13 cellular contexts compared by ENCODE assay signal in the genomic region with DNA sequence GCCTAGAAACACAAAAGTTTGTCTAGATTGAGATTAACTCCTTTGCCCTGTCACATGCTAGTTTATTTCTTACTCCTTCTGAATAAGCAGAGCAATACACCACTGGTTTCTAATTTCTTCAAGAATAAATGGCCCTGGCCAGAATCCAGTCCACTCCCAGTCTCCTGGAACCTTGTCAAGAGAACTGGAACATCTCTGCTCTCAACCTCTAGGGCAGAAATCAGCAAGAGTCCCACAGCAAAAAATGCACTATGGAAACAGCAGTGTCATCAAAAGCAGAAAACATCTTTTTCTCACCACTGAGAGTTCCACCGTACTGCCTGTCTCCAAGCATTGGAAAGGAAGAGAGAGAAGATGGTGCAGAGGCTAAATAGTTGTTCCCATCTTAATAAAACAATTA. TPM values are rescaled to one million over a fixed set of nuclear protein-coding genes. Genes with fewer than 3 reads are reported as not detected.
DNase-seq lines count a peak whose midpoint lies in the region; ATAC-seq and TF ChIP-seq lines count a peak whose summit lies in the region.
"Had no signal": no experiment of that assay in that cellular context is flagged by ENCODE, and none has a peak within 500 bp of the region (broad histone marks: within the 10 kb centered on the region; RNA-seq: fewer than 3 reads in every experiment).

No MANE protein-coding gene starts in this region.

- H3K4me3 ChIP-seq in astrocyte of the spinal cord (ENCODE audit: low read depth, low read length) (no peak overlapping the region), heart right ventricle (no peak overlapping the region), sigmoid colon (no peak overlapping the region)

- TF ChIP-seq POLR2A in sigmoid colon (IDR thresholded peaks at IDR 0.05): no peak

- no peak overlapping the region for H3K4me3 Mint-ChIP-seq in CD4-positive, alpha-beta T cell
- H3K4me3 Mint-ChIP-seq: activated CD4-positive, alpha-beta memory T cell treated with anti-CD3 and anti-CD28 coated beads, Interleukin-2, amount 10 ng/mL, durations not matched to agents 7 days and 5 days; activated naive CD8-positive, alpha-beta T cell; T-helper 1 cell treated with Interleukin-12 subunit alpha and Interleukin-12 subunit beta and Interleukin-4 antibody, amounts not matched to agents 30 μg/mL and 1 μg/mL, for 36 hours had no signal

- CTCF ChIA-PET in CD4-positive, alpha-beta T cell (lab: Charles Lee): no interaction called here

- no peak for TF ChIP-seq CTCF in astrocyte of the spinal cord (IDR thresholded peaks at IDR 0.05; ENCODE audit: low read depth, low read length)
- peak in 2 of 9 donors; percentile 15 to 16 for TF ChIP-seq CTCF in heart right ventricle (IDR thresholded peaks at IDR 0.05)
- TF ChIP-seq CTCF in sigmoid colon (IDR thresholded peaks at IDR 0.05): peak in 2 of 4 experiments; percentile 16 to 17
- TF ChIP-seq CTCF in CD4-positive, alpha-beta T cell (IDR thresholded peaks at IDR 0.05): no peak

- peak; percentile 50 to 88 (median 80) for ATAC-seq in heart right ventricle
- no peak for ATAC-seq in CD4-positive, alpha-beta T cell (ENCODE audit: poor library complexity)

- peaks cover 14% of the 10 kb centered on the region for H3K27me3 Mint-ChIP-seq in CD4-positive, alpha-beta T cell
- H3K27me3 Mint-ChIP-seq: activated CD4-positive, alpha-beta memory T cell treated with anti-CD3 and anti-CD28 coated beads, Interleukin-2, amount 10 ng/mL, durations not matched to agents 7 days and 5 days had no signal

- no peaks in the 10 kb centered on the region for H3K36me3 ChIP-seq in heart right ventricle
- H3K36me3 ChIP-seq in sigmoid colon: no peaks in the 10 kb centered on the region
- H3K36me3 ChIP-seq: neutrophil had no signal

- POLR2A ChIA-PET in CD4-positive, alpha-beta T cell (lab: Charles Lee): no interaction called here

- H3K27ac Mint-ChIP-seq in CD4-positive, alpha-beta T cell: no peak overlapping the region
- H3K27ac Mint-ChIP-seq: activated CD4-positive, alpha-beta memory T cell treated with anti-CD3 and anti-CD28 coated beads, Interleukin-2, amount 10 ng/mL, durations not matched to agents 7 days and 5 days; activated naive CD8-positive, alpha-beta T cell; T-helper 1 cell treated with Interleukin-12 subunit alpha and Interleukin-12 subunit beta and Interleukin-4 antibody, amounts not matched to agents 30 μg/mL and 1 μg/mL, for 36 hours had no signal

- DNase-seq in GM03348 (ENCODE audit: low spot score) (peak; percentile 69), astrocyte of the spinal cord (ENCODE audit: low read depth, low spot score) (peak; percentile 86), heart right ventricle (peak in 1 of 2 donors; percentile 67), sigmoid colon (peak; percentile 81), UCSD-AML1 (lab: John Stamatoyannopoulos, UW; ENCODE audit: unreplicated experiment) (no peak)
- no peak for DNase-seq in CD4-positive, alpha-beta T cell
- no peak for DNase-seq in activated T-cell treated with anti-CD3 and anti-CD28 coated beads, Interleukin-2, amount 50 U/mL, for 1 hour
- DNase-seq in stimulated activated CD4-positive, alpha-beta T cell treated with anti-CD3 and anti-CD28 coated beads, Interleukin-15, amount 100 ng/mL, for 24 hours: no peak
- DNase-seq: activated CD4-positive, alpha-beta memory T cell treated with anti-CD3 and anti-CD28 coated beads, Interleukin-2, amount 10 ng/mL, durations not matched to agents 7 days and 5 days; NCI-H1694 treated with DMSO at 0.1 percent for 48 hours had no signal

- TF ChIP-seq EP300 in sigmoid colon (IDR thresholded peaks at IDR 0.05): no peak

- H3K9me3 ChIP-seq in heart right ventricle (no peaks in the 10 kb centered on the region), sigmoid colon (no peaks in the 10 kb centered on the region)
- H3K9me3 ChIP-seq in CD4-positive, alpha-beta T cell (ENCODE audit: control insufficient read depth, low read length): no peaks in the 10 kb centered on the region
- H3K9me3 ChIP-seq: neutrophil had no signal

- H3K4me1 ChIP-seq in heart right ventricle (peaks cover 0 to 16% (median 7%) of the 10 kb centered on the region in 9 donors), sigmoid colon (peaks cover 0 to 25% (median 15%) of the 10 kb centered on the region in 4 donors)

- H3K27ac ChIP-seq in heart right ventricle (peak overlapping the region in 1 of 10 donors; percentile 22), sigmoid colon (peak overlapping the region in 3 of 4 donors; percentile 29 to 68 (median 54))
- no peak overlapping the region for H3K27ac ChIP-seq in CD4-positive, alpha-beta T cell (ENCODE audit: low read depth, low read length)
- H3K27ac ChIP-seq: neutrophil had no signal

- intact Hi-C loops in heart right ventricle (cut with DNase I) (loop anchor here in 1 of 10 donors (5.0 kb wide), 1 partner anchor 93 kb away; no protein-coding TSS in a partner anchor), sigmoid colon (cut with DNase I) (loop anchor here (5.0 kb wide), 1 partner anchor 38 kb away; a partner anchor contains a TSS)
- intact Hi-C loops in CD4-positive, alpha-beta T cell (cut with DNase I, micrococcal nuclease): no loop called here

- H3K4me1 Mint-ChIP-seq in CD4-positive, alpha-beta T cell (ENCODE audit: low read depth): no peaks in the 10 kb centered on the region
- H3K4me1 Mint-ChIP-seq: activated CD4-positive, alpha-beta memory T cell treated with anti-CD3 and anti-CD28 coated beads, Interleukin-2, amount 10 ng/mL, durations not matched to agents 7 days and 5 days had no signal

- H3K27me3 ChIP-seq in heart right ventricle (no peaks in the 10 kb centered on the region), sigmoid colon (no peaks in the 10 kb centered on the region)
- no peaks in the 10 kb centered on the region for H3K27me3 ChIP-seq in CD4-positive, alpha-beta T cell (ENCODE audit: control insufficient read depth, insufficient read depth, low read length)
- H3K27me3 ChIP-seq: neutrophil had no signal

- H3K9me3 Mint-ChIP-seq in CD4-positive, alpha-beta T cell: peaks cover under 1% of the 10 kb centered on the region
- H3K9me3 Mint-ChIP-seq: activated CD4-positive, alpha-beta memory T cell treated with anti-CD3 and anti-CD28 coated beads, Interleukin-2, amount 10 ng/mL, durations not matched to agents 7 days and 5 days; T-helper 1 cell treated with Interleukin-12 subunit alpha and Interleukin-12 subunit beta and Interleukin-4 antibody, amounts not matched to agents 30 μg/mL and 1 μg/mL, for 36 hours had no signal

- no peaks in the 10 kb centered on the region for H3K36me3 Mint-ChIP-seq in CD4-positive, alpha-beta T cell (ENCODE audit: low read depth)
- H3K36me3 Mint-ChIP-seq: activated naive CD8-positive, alpha-beta T cell had no signal

- 35 to 43% methylated on average over 1 of the region's 1 CpG for WGBS in heart right ventricle, 2 donors
- WGBS in sigmoid colon, 2 donors: 74 to 76% methylated on average over 1 of the region's 1 CpG

- in situ Hi-C loops in astrocyte of the spinal cord (cut with HindIII; ENCODE audit: low sequenced_read_pairs): no loop called here

RNA-seq across cellular contexts. Expression of a gene that starts 35.9 kb away (rescaled TPM):
- total RNA-seq in heart right ventricle: 100 to 1,000 TPM in 7 of 10 donors, 10 to 100 TPM in 3; 59.7 to 148 (median 115) TPM
- polyA plus RNA-seq in heart right ventricle: 10 to 100 TPM in 1 of 2 donors, 1 to 10 TPM in 1; 4.9 to 13.3 TPM
- total RNA-seq in sigmoid colon: 10 to 100 TPM; 32.9 to 49.0 (median 36.8) TPM
- polyA plus RNA-seq in sigmoid colon: 1 to 10 TPM; 4.0 to 8.1 (median 6.6) TPM
- under 1 TPM; 0.14 to 0.31 TPM for total RNA-seq in CD4-positive, alpha-beta T cell

Comparison
In these comparisons a context has a peak if more than half of its experiments do, and no peak if none do; other contexts are left out.
1. DNase-seq: peak in GM03348 (single experiment), astrocyte of the spinal cord (single experiment) and sigmoid colon (single experiment); none in CD4-positive, alpha-beta T cell (0 of 10), UCSD-AML1 (single experiment), activated T-cell treated with anti-CD3 and anti-CD28 coated beads, Interleukin-2, amount 50 U/mL, for 1 hour (single experiment) and stimulated activated CD4-positive, alpha-beta T cell treated with anti-CD3 and anti-CD28 coated beads, Interleukin-15, amount 100 ng/mL, for 24 hours (single experiment).
2. RNA of a gene that starts 35.9 kb away (total RNA-seq): 59.7 to 148 TPM in heart right ventricle and 32.9 to 49.0 TPM in sigmoid colon; 0.14 to 0.31 TPM in CD4-positive, alpha-beta T cell; every median in the first group is over 10 times any median in the second.